7 cellular contexts compared by ENCODE assay signal in genomic region chr1:107750364-107750959, GRCh38.
DNase-seq lines count a peak whose midpoint lies in the region; ATAC-seq lines count a peak whose summit lies in the region.

No MANE protein-coding gene starts in this region.

- no peaks in the 10 kb centered on the region for H3K9me3 Mint-ChIP-seq in activated naive CD8-positive, alpha-beta T cell treated with anti-CD3 and anti-CD28 coated beads, Interleukin-2, amount 50 U/mL, for 24 hours

- DNase-seq in ELF-1 (ENCODE audit: low read depth, low spot score) (peak; percentile 78), HS-27A (ENCODE audit: low read depth) (peak; percentile 27), NCI-H748 (lab: John Stamatoyannopoulos, UW; ENCODE audit: unreplicated experiment) (peak; percentile 75), iPS DF 19.7 (ENCODE audit: low read depth, low spot score) (peak; percentile 28)
- DNase-seq in activated naive CD8-positive, alpha-beta T cell treated with anti-CD3 and anti-CD28 coated beads, Interleukin-2, amount 50 U/mL, for 24 hours: peak; percentile 60
- peak in 3 of 4 experiments; percentile 2 to 21 (median 15) for DNase-seq in stimulated activated CD4-positive, alpha-beta T cell treated with anti-CD3 and anti-CD28 coated beads, Interleukin-1b, Interleukin-23, amount 100 ng/mL, for 24 hours (ENCODE audit: low read depth in 4 of 4, low spot score in 1 of 4)

- H3K27ac Mint-ChIP-seq in activated naive CD8-positive, alpha-beta T cell treated with anti-CD3 and anti-CD28 coated beads, Interleukin-2, amount 50 U/mL, for 24 hours: no peak overlapping the region

- no peaks in the 10 kb centered on the region for H3K27me3 Mint-ChIP-seq in activated naive CD8-positive, alpha-beta T cell treated with anti-CD3 and anti-CD28 coated beads, Interleukin-2, amount 50 U/mL, for 24 hours

- ATAC-seq in activated naive CD8-positive, alpha-beta T cell treated with anti-CD3 and anti-CD28 coated beads, Interleukin-2, amount 50 U/mL, for 24 hours: no peak
- ATAC-seq in HG02759 (IDR thresholded peaks at IDR 0.05; ENCODE audit: unreplicated experiment): no peak

- H3K4me1 Mint-ChIP-seq in activated naive CD8-positive, alpha-beta T cell treated with anti-CD3 and anti-CD28 coated beads, Interleukin-2, amount 50 U/mL, for 24 hours: no peaks in the 10 kb centered on the region

- no peak overlapping the region for H3K4me3 Mint-ChIP-seq in activated naive CD8-positive, alpha-beta T cell treated with anti-CD3 and anti-CD28 coated beads, Interleukin-2, amount 50 U/mL, for 24 hours

- H3K36me3 Mint-ChIP-seq in activated naive CD8-positive, alpha-beta T cell treated with anti-CD3 and anti-CD28 coated beads, Interleukin-2, amount 50 U/mL, for 24 hours (ENCODE audit: low read depth): peaks cover 18% of the 10 kb centered on the region

Comparison
In these comparisons a context has a peak if more than half of its experiments do, and no peak if none do; other contexts are left out.
1. DNase-seq: peak in every context shown above with its lines; median percentile 78 in ELF-1; 75 in NCI-H748; 60 in activated naive CD8-positive, alpha-beta T cell treated with anti-CD3 and anti-CD28 coated beads, Interleukin-2, amount 50 U/mL, for 24 hours; 28 in iPS DF 19.7; 27 in HS-27A; 15 in stimulated activated CD4-positive, alpha-beta T cell treated with anti-CD3 and anti-CD28 coated beads, Interleukin-1b, Interleukin-23, amount 100 ng/mL, for 24 hours.